21 cellular contexts compared by ENCODE assay signal in genomic region chr12:48973084-48973483, GRCh38. TPM values are rescaled to one million over a fixed set of nuclear protein-coding genes. Genes with fewer than 3 reads are reported as not detected.
"Had no signal": no experiment of that assay in that cellular context is flagged by ENCODE, and none has a peak within 500 bp of the region (broad histone marks: within the 10 kb centered on the region; RNA-seq: fewer than 3 reads in every experiment).

No MANE protein-coding gene starts in this region.

- H3K4me3 Mint-ChIP-seq: activated CD4-positive, alpha-beta T cell treated with anti-CD3 and anti-CD28 coated beads, Interleukin-2, amount 10 ng/mL, durations not matched to agents 24 days and 14 days; activated CD8-positive, alpha-beta T cell treated with anti-CD3 and anti-CD28 coated beads for 36 hours; activated naive CD4-positive, alpha-beta T cell treated with anti-CD3 and anti-CD28 coated beads for 36 hours; endodermal cell had no signal

- H3K27ac Mint-ChIP-seq: activated CD4-positive, alpha-beta T cell treated with anti-CD3 and anti-CD28 coated beads, Interleukin-2, amount 10 ng/mL, durations not matched to agents 24 days and 14 days; activated CD8-positive, alpha-beta T cell treated with anti-CD3 and anti-CD28 coated beads for 36 hours; activated naive CD4-positive, alpha-beta T cell treated with anti-CD3 and anti-CD28 coated beads for 36 hours; activated T-helper 17 cell treated with anti-CD3 and anti-CD28 coated beads, Interleukin-2, amount 50 U/mL, for 72 hours; brain; endodermal cell; natural killer cell treated with Interleukin-12 subunit alpha and Interleukin-12 subunit beta and Interleukin-15 and Interleukin-18, amount 100 ng/mL, for 72 hours; progenitor cell of endocrine pancreas had no signal

- H3K36me3 Mint-ChIP-seq: brain; natural killer cell treated with Interleukin-12 subunit alpha and Interleukin-12 subunit beta and Interleukin-15 and Interleukin-18, amount 100 ng/mL, for 72 hours had no signal

- DNase-seq: activated naive CD4-positive, alpha-beta T cell treated with anti-CD3 and anti-CD28 coated beads for 36 hours; central memory CD4-positive, alpha-beta T cell; colonic mucosa; foreskin melanocyte; head of caudate nucleus; nucleus accumbens; substantia nigra had no signal

- H3K4me3 ChIP-seq: colonic mucosa, lower lobe of right lung, skin epidermis, tibial artery had no signal

- H3K36me3 ChIP-seq: colonic mucosa, lower lobe of right lung, tibial artery had no signal

- H3K9me3 ChIP-seq: colonic mucosa, lower lobe of right lung, tibial artery had no signal

- H3K9me3 Mint-ChIP-seq: activated CD4-positive, alpha-beta T cell treated with anti-CD3 and anti-CD28 coated beads, Interleukin-2, amount 10 ng/mL, durations not matched to agents 24 days and 14 days; activated CD8-positive, alpha-beta T cell treated with anti-CD3 and anti-CD28 coated beads for 36 hours; activated naive CD4-positive, alpha-beta T cell treated with anti-CD3 and anti-CD28 coated beads for 36 hours; activated T-helper 17 cell treated with anti-CD3 and anti-CD28 coated beads, Interleukin-2, amount 50 U/mL, for 72 hours; endodermal cell; natural killer cell treated with Interleukin-12 subunit alpha and Interleukin-12 subunit beta and Interleukin-15 and Interleukin-18, amount 100 ng/mL, for 72 hours had no signal

- H3K27ac ChIP-seq: colonic mucosa, lower lobe of right lung, skin epidermis, tibial artery had no signal

RNA-seq across cellular contexts. Expression of gene WNT10B, which starts 1.5 kb away (rescaled TPM):
- total RNA-seq: activated naive CD4-positive, alpha-beta T cell treated with anti-CD3 and anti-CD28 coated beads for 36 hours; epithelial cell of proximal tubule had no signal

RNA-seq across cellular contexts. Expression of gene WNT1, which starts 5.0 kb away (rescaled TPM):
- total RNA-seq: activated CD4-positive, alpha-beta T cell treated with anti-CD3 and anti-CD28 coated beads, Interleukin-2, amount 10 ng/mL, durations not matched to agents 24 days and 14 days; activated CD8-positive, alpha-beta T cell treated with anti-CD3 and anti-CD28 coated beads for 36 hours; activated naive CD4-positive, alpha-beta T cell treated with anti-CD3 and anti-CD28 coated beads for 36 hours; activated T-helper 17 cell treated with anti-CD3 and anti-CD28 coated beads, Interleukin-2, amount 50 U/mL, for 72 hours; colonic mucosa; endodermal cell; epithelial cell of proximal tubule; fibroblast of lung; lower lobe of right lung; mesenteric fat pad; natural killer cell treated with Interleukin-12 subunit alpha and Interleukin-12 subunit beta and Interleukin-15 and Interleukin-18, amount 100 ng/mL, for 72 hours; progenitor cell of endocrine pancreas; T-helper 1 cell treated with Interleukin-12 subunit alpha and Interleukin-12 subunit beta and Interleukin-4 antibody, amounts not matched to agents 30 ng/mL and 1 ng/mL, for 36 hours had no signal
- polyA plus RNA-seq: fibroblast of lung had no signal

RNA-seq across cellular contexts. Expression of gene DDN, which starts 26.1 kb away (rescaled TPM):
- total RNA-seq: lower lobe of right lung had no signal
